Comparison of ENCODE assay signal across 13 cellular contexts in genomic region chr12:116266220-116266619, GRCh38. TPM values are rescaled to one million over a fixed set of nuclear protein-coding genes. Genes with fewer than 3 reads are reported as not detected.
A peak's percentile ranks its signal among the peaks of the same experiment; 100 is the strongest.
DNase-seq lines count a peak whose midpoint lies in the region; ATAC-seq and TF ChIP-seq lines count a peak whose summit lies in the region.
"Had no signal": no experiment of that assay in that cellular context is flagged by ENCODE, and none has a peak within 500 bp of the region (broad histone marks: within the 10 kb centered on the region; RNA-seq: fewer than 3 reads in every experiment).

No MANE protein-coding gene starts in this region.

- H3K79me2 ChIP-seq in Loucy (ENCODE audit: insufficient read depth, low read length): peaks cover 100% of the 10 kb centered on the region

- CTCF ChIA-PET in activated CD8-positive, alpha-beta T cell treated with anti-CD3 and anti-CD28 coated beads, Interleukin-2, amount 10 ng/mL, durations not matched to agents 7 days and 5 days (lab: Charles Lee): interaction anchor here (1.7 kb wide), 1 partner anchor 15 kb away, joined by 3 read pairs; no protein-coding TSS in a partner anchor

- no peaks in the 10 kb centered on the region for H3F3A ChIP-seq in Loucy (ENCODE audit: low read depth)

- H3K36me3 Mint-ChIP-seq in activated CD8-positive, alpha-beta T cell treated with anti-CD3 and anti-CD28 coated beads, Interleukin-2, amount 10 ng/mL, durations not matched to agents 7 days and 5 days (ENCODE audit: low read depth): no peaks in the 10 kb centered on the region

- DNase-seq in choroid plexus epithelial cell (ENCODE audit: low read depth) (peak; percentile 54), right lobe of liver (no peak), T1000 (lab: John Stamatoyannopoulos, UW) (no peak), NCI-H1694 treated with DMSO at 0.1 percent for 48 hours (lab: John Stamatoyannopoulos, UW) (no peak)
- no peak for DNase-seq in activated CD4-positive, CD25-positive, alpha-beta regulatory T cell (lab: John Stamatoyannopoulos, UW)
- no peak for DNase-seq in activated CD8-positive, alpha-beta T cell treated with anti-CD3 and anti-CD28 coated beads, Interleukin-2, amount 10 ng/mL, durations not matched to agents 7 days and 5 days
- DNase-seq: activated gamma-delta T cell, DMS153, kidney glomerular epithelial cell, NCI-H187, thyroid gland had no signal

- peaks cover 84% of the 10 kb centered on the region for H3K4me1 ChIP-seq in BLaER1
- peaks cover 47% of the 10 kb centered on the region for H3K4me1 ChIP-seq in Loucy (ENCODE audit: insufficient read depth, low read length, poor library complexity, severe bottlenecking)
- H3K4me1 ChIP-seq in right lobe of liver: peaks cover 0 to 62% (median 11%) of the 10 kb centered on the region in 4 donors

- H3K27me3 Mint-ChIP-seq in activated CD8-positive, alpha-beta T cell treated with anti-CD3 and anti-CD28 coated beads, Interleukin-2, amount 10 ng/mL, durations not matched to agents 7 days and 5 days (ENCODE audit: low read depth): no peaks in the 10 kb centered on the region

- H3K4me1 Mint-ChIP-seq in activated CD8-positive, alpha-beta T cell treated with anti-CD3 and anti-CD28 coated beads, Interleukin-2, amount 10 ng/mL, durations not matched to agents 7 days and 5 days (ENCODE audit: low read depth): peaks cover 16% of the 10 kb centered on the region

- H4K20me1 ChIP-seq in BLaER1 (peaks cover 100% of the 10 kb centered on the region), Loucy (ENCODE audit: insufficient read depth, low read length, poor library complexity, severe bottlenecking) (peaks cover 97% of the 10 kb centered on the region)

- WGBS in right lobe of liver (ENCODE audit: insufficient coverage, low coverage, low lambda C conversion rate, missing lambda C conversion rate): 56% methylated on average over 2 of the region's 2 CpGs

- TF ChIP-seq CTCF in Loucy (conservative IDR thresholded peaks at IDR 0.05; ENCODE audit: low read length) (no peak; the same call in 1 of the 2 replicates), choroid plexus epithelial cell (conservative IDR thresholded peaks at IDR 0.05; ENCODE audit: low read depth, low read length) (peak; percentile 40), right lobe of liver (IDR thresholded peaks at IDR 0.05) (no peak)

- H3K4me3 ChIP-seq in BLaER1: no peak overlapping the region
- no peak overlapping the region for H3K4me3 ChIP-seq in Loucy (ENCODE audit: low read length, poor library complexity, severe bottlenecking)
- no peak overlapping the region for H3K4me3 ChIP-seq in choroid plexus epithelial cell (ENCODE audit: low read depth, low read length)
- no peak overlapping the region for H3K4me3 ChIP-seq in right lobe of liver
- H3K4me3 ChIP-seq: thyroid gland had no signal

- no peak for TF ChIP-seq POLR2A in right lobe of liver (IDR thresholded peaks at IDR 0.05)

- H3K9ac ChIP-seq in BLaER1 (no peak overlapping the region), Loucy (ENCODE audit: low read depth, low read length, poor library complexity, severe bottlenecking) (no peak overlapping the region)

- H3K4me3 Mint-ChIP-seq in activated CD8-positive, alpha-beta T cell treated with anti-CD3 and anti-CD28 coated beads, Interleukin-2, amount 10 ng/mL, durations not matched to agents 7 days and 5 days: no peak overlapping the region

- peak overlapping the region; percentile 45 for H3K4me2 ChIP-seq in BLaER1
- peak overlapping the region; percentile 7 for H3K4me2 ChIP-seq in Loucy (ENCODE audit: low read depth, low read length, poor library complexity, severe bottlenecking)

- peak in 3 of 4 donors; percentile 25 to 52 (median 29) for ATAC-seq in right lobe of liver
- no peak for ATAC-seq in activated CD8-positive, alpha-beta T cell treated with anti-CD3 and anti-CD28 coated beads, Interleukin-2, amount 10 ng/mL, durations not matched to agents 7 days and 5 days

- H3K36me3 ChIP-seq in BLaER1: 0 out of 2 replicates have a peak, but pooled peaks cover 3% of the 10 kb centered on the region
- no peaks in the 10 kb centered on the region for H3K36me3 ChIP-seq in Loucy (ENCODE audit: insufficient read depth, low read length)
- H3K36me3 ChIP-seq in right lobe of liver: no peaks in the 10 kb centered on the region
- H3K36me3 ChIP-seq: thyroid gland had no signal

- H2AFZ ChIP-seq in Loucy (ENCODE audit: low read length): no peak overlapping the region

- POLR2A ChIA-PET in activated CD8-positive, alpha-beta T cell treated with anti-CD3 and anti-CD28 coated beads, Interleukin-2, amount 10 ng/mL, durations not matched to agents 7 days and 5 days (lab: Charles Lee): no interaction called here

- no peak overlapping the region for H3K27ac ChIP-seq in BLaER1
- H3K27ac ChIP-seq in right lobe of liver: no peak overlapping the region
- H3K27ac ChIP-seq: thyroid gland had no signal

- no peak overlapping the region for H3K27ac Mint-ChIP-seq in activated CD8-positive, alpha-beta T cell treated with anti-CD3 and anti-CD28 coated beads, Interleukin-2, amount 10 ng/mL, durations not matched to agents 7 days and 5 days

- H3K27me3 ChIP-seq in BLaER1 (no peaks in the 10 kb centered on the region), Loucy (ENCODE audit: insufficient read depth, low read length, poor library complexity, severe bottlenecking) (no peaks in the 10 kb centered on the region), right lobe of liver (no peaks in the 10 kb centered on the region)
- H3K27me3 ChIP-seq: thyroid gland had no signal

- intact Hi-C loops in right lobe of liver (cut with DNase I): no loop called here

- no peaks in the 10 kb centered on the region for H3K9me3 Mint-ChIP-seq in activated CD8-positive, alpha-beta T cell treated with anti-CD3 and anti-CD28 coated beads, Interleukin-2, amount 10 ng/mL, durations not matched to agents 7 days and 5 days (ENCODE audit: insufficient read depth)

- no peaks in the 10 kb centered on the region for H3K9me2 ChIP-seq in Loucy (replicated peaks; ENCODE audit: low read depth, low read length)

- H3K9me3 ChIP-seq in BLaER1 (no peaks in the 10 kb centered on the region), Loucy (ENCODE audit: insufficient read depth, low read depth, low read length) (no peaks in the 10 kb centered on the region), right lobe of liver (no peaks in the 10 kb centered on the region)
- H3K9me3 ChIP-seq: thyroid gland had no signal

RNA-seq across cellular contexts. Expression of gene MED13L, which starts 11.3 kb away (rescaled TPM):
- 10 to 100 TPM; 29.0 to 52.0 (median 38.1) TPM for total RNA-seq in right lobe of liver
- 10 to 100 TPM; 74.7 to 76.9 TPM for total RNA-seq in activated CD8-positive, alpha-beta T cell treated with anti-CD3 and anti-CD28 coated beads, Interleukin-2, amount 10 ng/mL, durations not matched to agents 7 days and 5 days
